In genomic region chr20:58622671-58623578, GRCh38 we compare ENCODE assay signal across 24 cellular contexts. TPM values are rescaled to one million over a fixed set of nuclear protein-coding genes. Genes with fewer than 3 reads are reported as not detected.
A peak's percentile ranks its signal among the peaks of the same experiment; 100 is the strongest.
DNase-seq lines count a peak whose midpoint lies in the region; ATAC-seq, FAIRE-seq and TF ChIP-seq lines count a peak whose summit lies in the region.
"Had no signal": no experiment of that assay in that cellular context is flagged by ENCODE, and none has a peak within 500 bp of the region (broad histone marks: within the 10 kb centered on the region; RNA-seq: fewer than 3 reads in every experiment).

No MANE protein-coding gene starts in this region.

- H3K27me3 ChIP-seq in right cardiac atrium (ENCODE audit: control insufficient read depth, insufficient read depth): no peaks in the 10 kb centered on the region
- H3K27me3 ChIP-seq in adrenal gland: no peaks in the 10 kb centered on the region
- peaks cover 16% of the 10 kb centered on the region for H3K27me3 ChIP-seq in upper lobe of right lung
- H3K27me3 ChIP-seq: tibial nerve had no signal

- H3K27ac Mint-ChIP-seq in T-cell: no peak overlapping the region
- H3K27ac Mint-ChIP-seq: activated naive CD8-positive, alpha-beta T cell treated with anti-CD3 and anti-CD28 coated beads, Interleukin-2, amount 10 ng/mL, durations not matched to agents 7 days and 5 days; activated T-helper 1 cell treated with anti-CD3 and anti-CD28 coated beads, Interleukin-12 subunit alpha, Interleukin-12 subunit beta, Interleukin-2, Interleukin-4 antibody, amounts not matched to agents 30 ng/mL and 10 ng/mL and 1 ng/mL, durations not matched to agents 14 hours and 24 hours and 36 hours; stimulated activated naive B cell treated with anti-CD40 and anti-IgM and Interleukin-4, amounts not matched to agents 10 μg/mL and 1 μg/mL and 100 μg/mL, for 72 hours; WTC11 had no signal

- H3K27ac ChIP-seq in right cardiac atrium (ENCODE audit: low read length) (no peak overlapping the region), adrenal gland (no peak overlapping the region), kidney (ENCODE audit: low read depth in 2 of 2, low read length in 2 of 2) (no peak overlapping the region), upper lobe of right lung (no peak overlapping the region)
- H3K27ac ChIP-seq: C4-2B, prostate gland, tibial nerve had no signal

- H3K36me3 ChIP-seq in adrenal gland (replicated peaks in 1 of 2) (no peaks in the 10 kb centered on the region), kidney (ENCODE audit: control insufficient read depth in 1 of 2, insufficient read depth in 2 of 2, low read length in 2 of 2) (no peaks in the 10 kb centered on the region), upper lobe of right lung (no peaks in the 10 kb centered on the region)
- H3K36me3 ChIP-seq: heart right ventricle, prostate gland, tibial nerve had no signal

- DNase-seq in left ventricle myocardium superior (no peak), right cardiac atrium (no peak), adrenal gland (peak in 5 of 7 donors; percentile 28 to 62 (median 53)), kidney (peak; percentile 39), upper lobe of right lung (no peak), T-cell (no peak), cerebellar cortex (ENCODE audit: low spot score) (no peak)
- DNase-seq: activated CD8-positive, alpha-beta memory T cell treated with anti-CD3 and anti-CD28 coated beads for 24 hours; activated naive CD8-positive, alpha-beta T cell treated with anti-CD3 and anti-CD28 coated beads, Interleukin-2, amount 10 ng/mL, durations not matched to agents 7 days and 5 days; effector CD8-positive, alpha-beta T cell; NCI-H1436; NCI-H82; stimulated activated naive B cell treated with anti-CD40 and anti-IgM and Interleukin-4, amounts not matched to agents 10 μg/mL and 1 μg/mL and 100 μg/mL, for 72 hours had no signal

- WGBS in right cardiac atrium: 81% methylated on average over 13 of the region's 13 CpGs
- WGBS in adrenal gland, 4 donors: 62 to 72% (median 67%) methylated on average over 9 to 13 of the region's 13 CpGs

- intact Hi-C loops in left ventricle myocardium superior (cut with micrococcal nuclease): no loop called here
- intact Hi-C loops in right cardiac atrium (cut with DNase I): no loop called here
- intact Hi-C loops in adrenal gland (cut with DNase I): no loop called here
- intact Hi-C loops in kidney (cut with DNase I): no loop called here
- intact Hi-C loops in upper lobe of right lung (cut with DNase I): no loop called here

- H3K4me1 ChIP-seq in right cardiac atrium (ENCODE audit: control insufficient read depth, insufficient read depth, low read length) (no peaks in the 10 kb centered on the region), adrenal gland (replicated peaks in 1 of 2) (no peaks in the 10 kb centered on the region), kidney (ENCODE audit: control insufficient read depth in 1 of 2, insufficient read depth in 1 of 2, low read depth in 1 of 2, low read length in 2 of 2) (peaks cover 0 to 3% of the 10 kb centered on the region in 2 donors), upper lobe of right lung (no peaks in the 10 kb centered on the region)
- H3K4me1 ChIP-seq: prostate gland, tibial nerve had no signal

- CTCF ChIA-PET in T-cell (lab: Charles Lee): no interaction called here

- H3K9ac ChIP-seq in kidney (ENCODE audit: low read length in 2 of 2): no peak overlapping the region

- ATAC-seq in left ventricle myocardium superior: peak; percentile 48
- no peak for ATAC-seq in right cardiac atrium
- peak; percentile 5 for ATAC-seq in upper lobe of right lung
- ATAC-seq in T-cell (replicated peaks in 1 of 4): no peak
- ATAC-seq in HG03469 (IDR thresholded peaks at IDR 0.05; ENCODE audit: unreplicated experiment): no peak
- ATAC-seq: stimulated activated naive B cell treated with anti-CD40 and anti-IgM and Interleukin-4, amounts not matched to agents 10 μg/mL and 1 μg/mL and 100 μg/mL, for 72 hours; WTC11 had no signal

- FAIRE-seq in kidney (lab: Jason Lieb, UNC): no peak
- FAIRE-seq: islet of Langerhans had no signal

- H3K4me1 Mint-ChIP-seq in T-cell: peaks cover 1 to 30% (median 22%) of the 10 kb centered on the region in 3 donors

- H3K27me3 Mint-ChIP-seq in T-cell: peaks cover 11 to 13% of the 10 kb centered on the region in 2 donors

- no peak for TF ChIP-seq CTCF in adrenal gland (IDR thresholded peaks at IDR 0.05)
- TF ChIP-seq CTCF in kidney (IDR thresholded peaks at IDR 0.05; ENCODE audit: borderline replicate concordance, extremely low read depth, insufficient read depth): no peak
- TF ChIP-seq CTCF in upper lobe of right lung (IDR thresholded peaks at IDR 0.05): no peak

- H3K4me3 Mint-ChIP-seq in T-cell: no peak overlapping the region
- H3K4me3 Mint-ChIP-seq: activated naive CD8-positive, alpha-beta T cell treated with anti-CD3 and anti-CD28 coated beads, Interleukin-2, amount 10 ng/mL, durations not matched to agents 7 days and 5 days; activated T-helper 1 cell treated with anti-CD3 and anti-CD28 coated beads, Interleukin-12 subunit alpha, Interleukin-12 subunit beta, Interleukin-2, Interleukin-4 antibody, amounts not matched to agents 30 ng/mL and 10 ng/mL and 1 ng/mL, durations not matched to agents 14 hours and 24 hours and 36 hours; central memory CD8-positive, alpha-beta T cell; HFFc6; nephron; stimulated activated naive B cell treated with anti-CD40 and anti-IgM and Interleukin-4, amounts not matched to agents 10 μg/mL and 1 μg/mL and 100 μg/mL, for 72 hours; WTC11 had no signal

- TF ChIP-seq POLR2A in adrenal gland (IDR thresholded peaks at IDR 0.05): no peak

- H3K9me3 Mint-ChIP-seq in T-cell: no peaks in the 10 kb centered on the region
- H3K9me3 Mint-ChIP-seq: activated naive CD8-positive, alpha-beta T cell treated with anti-CD3 and anti-CD28 coated beads, Interleukin-2, amount 10 ng/mL, durations not matched to agents 7 days and 5 days; activated T-helper 1 cell treated with anti-CD3 and anti-CD28 coated beads, Interleukin-12 subunit alpha, Interleukin-12 subunit beta, Interleukin-2, Interleukin-4 antibody, amounts not matched to agents 30 ng/mL and 10 ng/mL and 1 ng/mL, durations not matched to agents 14 hours and 24 hours and 36 hours; central memory CD8-positive, alpha-beta T cell; HFFc6 had no signal

- H3K4me3 ChIP-seq in right cardiac atrium (ENCODE audit: low read length) (no peak overlapping the region), adrenal gland (no peak overlapping the region), kidney (ENCODE audit: low read length in 2 of 2) (no peak overlapping the region), upper lobe of right lung (no peak overlapping the region)
- H3K4me3 ChIP-seq: heart right ventricle, prostate gland, tibial nerve had no signal

- POLR2A ChIA-PET in T-cell (lab: Charles Lee): no interaction called here

- H3K9me3 ChIP-seq in right cardiac atrium (ENCODE audit: control insufficient read depth, low read length) (no peaks in the 10 kb centered on the region), adrenal gland (replicated peaks in 1 of 3) (no peaks in the 10 kb centered on the region), kidney (ENCODE audit: control insufficient read depth in 1 of 2, low read length in 2 of 2) (no peaks in the 10 kb centered on the region), upper lobe of right lung (no peaks in the 10 kb centered on the region)
- H3K9me3 ChIP-seq: heart right ventricle, prostate gland had no signal

- H3K36me3 Mint-ChIP-seq in T-cell: no peaks in the 10 kb centered on the region
- H3K36me3 Mint-ChIP-seq: activated naive CD8-positive, alpha-beta T cell treated with anti-CD3 and anti-CD28 coated beads, Interleukin-2, amount 10 ng/mL, durations not matched to agents 7 days and 5 days had no signal

RNA-seq across cellular contexts. Expression of gene STX16, which starts 28.2 kb away (rescaled TPM):
- 24.8 TPM for total RNA-seq in left ventricle myocardium superior
- total RNA-seq in right cardiac atrium: 10 to 100 TPM; 28.0 to 35.0 (median 33.3) TPM
- polyA plus RNA-seq in right cardiac atrium: 28.8 TPM
- 10 to 100 TPM; 29.3 to 65.2 (median 43.6) TPM for total RNA-seq in adrenal gland
- polyA plus RNA-seq in adrenal gland: 100 to 1,000 TPM in 1 of 3 donors, 10 to 100 TPM in 2; 33.4 to 134 (median 82.5) TPM
- 60.7 TPM for total RNA-seq in kidney
- polyA plus RNA-seq in kidney (ENCODE audit: insufficient read depth, low read depth, low replicate concordance): 20.6 TPM
- total RNA-seq in upper lobe of right lung: 57.0 TPM
- 100 to 1,000 TPM; 154 to 213 (median 178) TPM for total RNA-seq in T-cell

Comparison
In these comparisons a context has a peak if more than half of its experiments do, and no peak if none do; other contexts are left out.
1. ATAC-seq: peak in left ventricle myocardium superior (single experiment) and upper lobe of right lung (single experiment); none in right cardiac atrium (0 of 2), T-cell (0 of 4) and HG03469 (single experiment).
2. DNase-seq: peak in adrenal gland (5 of 7) and kidney (single experiment); none in left ventricle myocardium superior (single experiment), right cardiac atrium (0 of 3), upper lobe of right lung (single experiment), T-cell (0 of 34) and cerebellar cortex (single experiment).